23 cellular contexts compared by ENCODE assay signal in genomic region chr3:1272541-1273265, GRCh38.
DNase-seq lines count a peak whose midpoint lies in the region; ATAC-seq and TF ChIP-seq lines count a peak whose summit lies in the region.
"Had no signal": no experiment of that assay in that cellular context is flagged by ENCODE, and none has a peak within 500 bp of the region (broad histone marks: within the 10 kb centered on the region; RNA-seq: fewer than 3 reads in every experiment).

No MANE protein-coding gene starts in this region.

- no peaks in the 10 kb centered on the region for H3K27me3 Mint-ChIP-seq in activated CD8-positive, alpha-beta T cell treated with anti-CD3 and anti-CD28 coated beads for 36 hours
- H3K27me3 Mint-ChIP-seq: CD4-positive, alpha-beta memory T cell had no signal

- H3K4me1 ChIP-seq in colonic mucosa (no peaks in the 10 kb centered on the region), spleen (peaks cover 0 to 4% (median 0%) of the 10 kb centered on the region in 6 donors)
- H3K4me1 ChIP-seq: BLaER1 treated with 17β-estradiol and CSF1 and Interleukin-3, amounts not matched to agents 10 nM and 100 nM; Caco-2; SJSA1 had no signal

- no peak for TF ChIP-seq POLR2A in spleen (IDR thresholded peaks at IDR 0.05)

- no peaks in the 10 kb centered on the region for H3K4me1 Mint-ChIP-seq in activated CD8-positive, alpha-beta T cell treated with anti-CD3 and anti-CD28 coated beads for 36 hours (ENCODE audit: low read depth)
- H3K4me1 Mint-ChIP-seq: CD4-positive, alpha-beta memory T cell had no signal

- DNase-seq in DMS153 (lab: John Stamatoyannopoulos, UW) (peak; percentile 29), DMS153 treated with DMSO at 0.1 percent for 48 hours (lab: John Stamatoyannopoulos, UW; ENCODE audit: unreplicated experiment) (no peak), amniotic epithelial cell (ENCODE audit: low read depth) (peak; percentile 3), colonic mucosa (peak; percentile 29), spleen (no peak), coronary artery (ENCODE audit: low spot score) (no peak)
- no peak for DNase-seq in activated CD8-positive, alpha-beta T cell treated with anti-CD3 and anti-CD28 coated beads for 36 hours
- DNase-seq: Caco-2; CD4-positive, alpha-beta memory T cell; DMS 273 treated with DMSO at 0.1 percent for 48 hours; GDM1; Kasumi-1; MM.1S; NCI-H1048; NCI-H1436 treated with DMSO at 0.1 percent for 48 hours; NCI-H2029; NCI-H226; NCI-H524 had no signal

- CTCF ChIA-PET in activated CD8-positive, alpha-beta T cell treated with anti-CD3 and anti-CD28 coated beads for 36 hours (lab: Charles Lee) = no interaction called here

- no peaks in the 10 kb centered on the region for H3K36me3 ChIP-seq in colonic mucosa
- H3K36me3 ChIP-seq in spleen = no peaks in the 10 kb centered on the region
- H3K36me3 ChIP-seq: BLaER1 treated with 17β-estradiol and CSF1 and Interleukin-3, amounts not matched to agents 10 nM and 100 nM; SJSA1 had no signal

- H3K27me3 ChIP-seq in colonic mucosa = no peaks in the 10 kb centered on the region
- no peaks in the 10 kb centered on the region for H3K27me3 ChIP-seq in spleen (replicated peaks in 1 of 7)
- H3K27me3 ChIP-seq: BLaER1 treated with 17β-estradiol and CSF1 and Interleukin-3, amounts not matched to agents 10 nM and 100 nM; SJSA1 had no signal

- intact Hi-C loops in colonic mucosa (cut with DNase I) = no loop called here
- intact Hi-C loops in spleen (cut with DNase I; ENCODE audit: low total_unique reads) = no loop called here
- intact Hi-C loops in activated CD8-positive, alpha-beta T cell treated with anti-CD3 and anti-CD28 coated beads for 36 hours (cut with micrococcal nuclease) = no loop called here

- WGBS in spleen, 5 donors = 53 to 74% (median 56%) methylated on average over 4 of the region's 4 CpGs

- H3K27ac Mint-ChIP-seq in activated CD8-positive, alpha-beta T cell treated with anti-CD3 and anti-CD28 coated beads for 36 hours = no peak overlapping the region
- H3K27ac Mint-ChIP-seq: CD4-positive, alpha-beta memory T cell had no signal

- H3K4me3 ChIP-seq in colonic mucosa (no peak overlapping the region), spleen (no peak overlapping the region), coronary artery (no peak overlapping the region)
- H3K4me3 ChIP-seq: BLaER1 treated with 17β-estradiol and CSF1 and Interleukin-3, amounts not matched to agents 10 nM and 100 nM; SJSA1 had no signal

- H3K27ac ChIP-seq in colonic mucosa (no peak overlapping the region), spleen (peak overlapping the region in 6 of 8 donors; percentile 26 to 75 (median 68)), coronary artery (no peak overlapping the region)
- H3K27ac ChIP-seq: 22Rv1; BLaER1 treated with 17β-estradiol and CSF1 and Interleukin-3, amounts not matched to agents 10 nM and 100 nM; SJSA1 had no signal

- no peak for ATAC-seq in activated CD8-positive, alpha-beta T cell treated with anti-CD3 and anti-CD28 coated beads for 36 hours
- no peak for ATAC-seq in GM21423 (IDR thresholded peaks at IDR 0.05; ENCODE audit: unreplicated experiment)
- ATAC-seq: Right ventricle myocardium inferior had no signal

- H3K9me3 ChIP-seq in colonic mucosa (no peaks in the 10 kb centered on the region), spleen (peaks cover 0 to 24% (median 0%) of the 10 kb centered on the region in 8 donors)
- H3K9me3 ChIP-seq: Caco-2, SJSA1 had no signal

- no peaks in the 10 kb centered on the region for H3K36me3 Mint-ChIP-seq in activated CD8-positive, alpha-beta T cell treated with anti-CD3 and anti-CD28 coated beads for 36 hours (ENCODE audit: low read depth)
- H3K36me3 Mint-ChIP-seq: CD4-positive, alpha-beta memory T cell had no signal

- POLR2A ChIA-PET in activated CD8-positive, alpha-beta T cell treated with anti-CD3 and anti-CD28 coated beads for 36 hours (lab: Charles Lee) = no interaction called here

- H3K4me3 Mint-ChIP-seq in activated CD8-positive, alpha-beta T cell treated with anti-CD3 and anti-CD28 coated beads for 36 hours = no peak overlapping the region
- H3K4me3 Mint-ChIP-seq: CD4-positive, alpha-beta memory T cell had no signal

- H3K9me3 Mint-ChIP-seq in activated CD8-positive, alpha-beta T cell treated with anti-CD3 and anti-CD28 coated beads for 36 hours = peaks cover 5% of the 10 kb centered on the region

- no peak overlapping the region for H3K9ac ChIP-seq in colonic mucosa (ENCODE audit: low read depth in 2 of 2, low read length in 2 of 2)
- H3K9ac ChIP-seq: BLaER1 treated with 17β-estradiol and CSF1 and Interleukin-3, amounts not matched to agents 10 nM and 100 nM had no signal

- TF ChIP-seq CTCF in colonic mucosa (IDR thresholded peaks at IDR 0.05) = no peak
- no peak for TF ChIP-seq CTCF in spleen (IDR thresholded peaks at IDR 0.05 in 8 of 11, conservative IDR thresholded peaks at IDR 0.05 in 3 of 11)
- no peak for TF ChIP-seq CTCF in coronary artery (IDR thresholded peaks at IDR 0.05)
- no peak for TF ChIP-seq CTCF in activated CD8-positive, alpha-beta T cell treated with anti-CD3 and anti-CD28 coated beads for 36 hours (IDR thresholded peaks at IDR 0.05)

Comparison
In these comparisons a context has a peak if more than half of its experiments do, and no peak if none do; other contexts are left out.
1. DNase-seq: peak in DMS153 (single experiment), amniotic epithelial cell (single experiment) and colonic mucosa (single experiment); none in DMS153 treated with DMSO at 0.1 percent for 48 hours (single experiment), spleen (single experiment), coronary artery (single experiment) and activated CD8-positive, alpha-beta T cell treated with anti-CD3 and anti-CD28 coated beads for 36 hours (single experiment).
2. H3K27ac ChIP-seq: peak in spleen (6 of 8); none in colonic mucosa (single experiment) and coronary artery (0 of 2).